1 cellular context compared by ENCODE assay signal in genomic region chr17:16437083-16437482, GRCh38.
TF ChIP-seq lines count a peak whose summit lies in the region.

No MANE protein-coding gene starts in this region.

TF ChIP-seq in HCT116, 20 proteins besides CTCF, POLR2A, EP300 and RAD21:
- TF ChIP-seq EZH2phosphoT487 (IDR thresholded peaks at IDR 0.05; ENCODE audit: borderline replicate concordance) (no peak), ZFX (IDR thresholded peaks at IDR 0.05) (no peak), TCF7L2 (IDR thresholded peaks at IDR 0.05; ENCODE audit: borderline replicate concordance, extremely low read depth, insufficient read depth, insufficient read length) (no peak), YY1 (IDR thresholded peaks at IDR 0.05; ENCODE audit: extremely low read depth, insufficient replicate concordance, low read depth, low read length) (no peak), SRF (IDR thresholded peaks at IDR 0.05; ENCODE audit: low read depth) (no peak), JUND (IDR thresholded peaks at IDR 0.05) (no peak), EZH2 (IDR thresholded peaks at IDR 0.05) (no peak), SP1 (IDR thresholded peaks at IDR 0.05; ENCODE audit: low read depth) (no peak), POLR2AphosphoS5 (IDR thresholded peaks at IDR 0.05; ENCODE audit: low read depth, low read length) (no peak), ZNF274 (IDR thresholded peaks at IDR 0.05; ENCODE audit: low read depth, low read length) (no peak), SIN3A (IDR thresholded peaks at IDR 0.05; ENCODE audit: low read depth) (no peak), CBX3 (IDR thresholded peaks at IDR 0.05; ENCODE audit: low read depth) (no peak), ELF1 (IDR thresholded peaks at IDR 0.05; ENCODE audit: borderline replicate concordance, low read depth) (no peak), CEBPB (IDR thresholded peaks at IDR 0.05; ENCODE audit: low read depth) (no peak), EGR1 (IDR thresholded peaks at IDR 0.05; ENCODE audit: low read depth) (no peak)
- TF ChIP-seq, protein P1, sequence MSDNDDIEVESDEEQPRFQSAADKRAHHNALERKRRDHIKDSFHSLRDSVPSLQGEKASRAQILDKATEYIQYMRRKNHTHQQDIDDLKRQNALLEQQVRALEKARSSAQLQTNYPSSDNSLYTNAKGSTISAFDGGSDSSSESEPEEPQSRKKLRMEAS (IDR thresholded peaks at IDR 0.05) = no peak
- TF ChIP-seq, protein P2, sequence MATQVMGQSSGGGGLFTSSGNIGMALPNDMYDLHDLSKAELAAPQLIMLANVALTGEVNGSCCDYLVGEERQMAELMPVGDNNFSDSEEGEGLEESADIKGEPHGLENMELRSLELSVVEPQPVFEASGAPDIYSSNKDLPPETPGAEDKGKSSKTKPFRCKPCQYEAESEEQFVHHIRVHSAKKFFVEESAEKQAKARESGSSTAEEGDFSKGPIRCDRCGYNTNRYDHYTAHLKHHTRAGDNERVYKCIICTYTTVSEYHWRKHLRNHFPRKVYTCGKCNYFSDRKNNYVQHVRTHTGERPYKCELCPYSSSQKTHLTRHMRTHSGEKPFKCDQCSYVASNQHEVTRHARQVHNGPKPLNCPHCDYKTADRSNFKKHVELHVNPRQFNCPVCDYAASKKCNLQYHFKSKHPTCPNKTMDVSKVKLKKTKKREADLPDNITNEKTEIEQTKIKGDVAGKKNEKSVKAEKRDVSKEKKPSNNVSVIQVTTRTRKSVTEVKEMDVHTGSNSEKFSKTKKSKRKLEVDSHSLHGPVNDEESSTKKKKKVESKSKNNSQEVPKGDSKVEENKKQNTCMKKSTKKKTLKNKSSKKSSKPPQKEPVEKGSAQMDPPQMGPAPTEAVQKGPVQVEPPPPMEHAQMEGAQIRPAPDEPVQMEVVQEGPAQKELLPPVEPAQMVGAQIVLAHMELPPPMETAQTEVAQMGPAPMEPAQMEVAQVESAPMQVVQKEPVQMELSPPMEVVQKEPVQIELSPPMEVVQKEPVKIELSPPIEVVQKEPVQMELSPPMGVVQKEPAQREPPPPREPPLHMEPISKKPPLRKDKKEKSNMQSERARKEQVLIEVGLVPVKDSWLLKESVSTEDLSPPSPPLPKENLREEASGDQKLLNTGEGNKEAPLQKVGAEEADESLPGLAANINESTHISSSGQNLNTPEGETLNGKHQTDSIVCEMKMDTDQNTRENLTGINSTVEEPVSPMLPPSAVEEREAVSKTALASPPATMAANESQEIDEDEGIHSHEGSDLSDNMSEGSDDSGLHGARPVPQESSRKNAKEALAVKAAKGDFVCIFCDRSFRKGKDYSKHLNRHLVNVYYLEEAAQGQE (IDR thresholded peaks at IDR 0.05; ENCODE audit: low read depth) = no peak
- TF ChIP-seq, protein P3, sequence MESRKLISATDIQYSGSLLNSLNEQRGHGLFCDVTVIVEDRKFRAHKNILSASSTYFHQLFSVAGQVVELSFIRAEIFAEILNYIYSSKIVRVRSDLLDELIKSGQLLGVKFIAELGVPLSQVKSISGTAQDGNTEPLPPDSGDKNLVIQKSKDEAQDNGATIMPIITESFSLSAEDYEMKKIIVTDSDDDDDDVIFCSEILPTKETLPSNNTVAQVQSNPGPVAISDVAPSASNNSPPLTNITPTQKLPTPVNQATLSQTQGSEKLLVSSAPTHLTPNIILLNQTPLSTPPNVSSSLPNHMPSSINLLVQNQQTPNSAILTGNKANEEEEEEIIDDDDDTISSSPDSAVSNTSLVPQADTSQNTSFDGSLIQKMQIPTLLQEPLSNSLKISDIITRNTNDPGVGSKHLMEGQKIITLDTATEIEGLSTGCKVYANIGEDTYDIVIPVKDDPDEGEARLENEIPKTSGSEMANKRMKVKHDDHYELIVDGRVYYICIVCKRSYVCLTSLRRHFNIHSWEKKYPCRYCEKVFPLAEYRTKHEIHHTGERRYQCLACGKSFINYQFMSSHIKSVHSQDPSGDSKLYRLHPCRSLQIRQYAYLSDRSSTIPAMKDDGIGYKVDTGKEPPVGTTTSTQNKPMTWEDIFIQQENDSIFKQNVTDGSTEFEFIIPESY (IDR thresholded peaks at IDR 0.05; ENCODE audit: extremely low read depth, insufficient replicate concordance, low read length) = no peak
- TF ChIP-seq, protein P4, sequence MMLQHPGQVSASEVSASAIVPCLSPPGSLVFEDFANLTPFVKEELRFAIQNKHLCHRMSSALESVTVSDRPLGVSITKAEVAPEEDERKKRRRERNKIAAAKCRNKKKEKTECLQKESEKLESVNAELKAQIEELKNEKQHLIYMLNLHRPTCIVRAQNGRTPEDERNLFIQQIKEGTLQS (IDR thresholded peaks at IDR 0.05) = no peak
